Comparison of ENCODE assay signal across 8 cellular contexts in the genomic region with DNA sequence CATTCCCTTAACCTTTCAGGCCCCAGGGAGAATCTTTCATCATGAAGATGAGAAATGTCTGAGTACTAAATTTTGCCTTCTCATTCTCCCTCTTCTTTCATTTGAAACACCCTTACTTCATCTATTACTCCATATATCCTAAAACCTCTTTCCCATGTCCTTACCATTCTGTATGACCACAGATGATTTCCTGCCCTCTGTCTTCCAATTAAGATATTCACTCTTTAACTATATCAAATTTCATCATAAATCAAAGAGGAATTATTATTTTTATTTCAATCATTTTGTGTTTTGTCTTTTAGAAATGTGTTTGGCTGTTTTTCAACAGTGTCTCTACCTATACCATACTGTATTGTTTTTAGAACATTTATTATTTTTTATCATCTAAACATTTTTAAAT.
"Had no signal": no experiment of that assay in that cellular context is flagged by ENCODE, and none has a peak within 500 bp of the region (broad histone marks: within the 10 kb centered on the region; RNA-seq: fewer than 3 reads in every experiment).

No MANE protein-coding gene starts in this region.

- ATAC-seq: GM12878 had no signal

- DNase-seq: GDM1, GF-D8 had no signal

- FAIRE-seq: G401.6, GM12878, GM12891, GM12892, GM18507, GM19239 had no signal

- H3K4me3 ChIP-seq: GM12878 had no signal
